11 cellular contexts compared by ENCODE assay signal in genomic region chr7:151113344-151114150, GRCh38. TPM values are rescaled to one million over a fixed set of nuclear protein-coding genes. Genes with fewer than 3 reads are reported as not detected.
DNase-seq lines count a peak whose midpoint lies in the region; ATAC-seq, FAIRE-seq and TF ChIP-seq lines count a peak whose summit lies in the region.
"Had no signal": no experiment of that assay in that cellular context is flagged by ENCODE, and none has a peak within 500 bp of the region (broad histone marks: within the 10 kb centered on the region; RNA-seq: fewer than 3 reads in every experiment).

No MANE protein-coding gene starts in this region.

- H3K9me3 ChIP-seq in endothelial cell of umbilical vein (replicated peaks; ENCODE audit: control insufficient read depth, insufficient read depth, low read length) (no peaks in the 10 kb centered on the region), spleen (no peaks in the 10 kb centered on the region)
- H3K9me3 ChIP-seq: ovary had no signal

- H3K9me1 ChIP-seq in endothelial cell of umbilical vein (replicated peaks; ENCODE audit: control insufficient read depth, extremely low read depth, insufficient read depth, low read length) = no peaks in the 10 kb centered on the region

- no peaks in the 10 kb centered on the region for H3K36me3 Mint-ChIP-seq in neural crest cell (ENCODE audit: low read depth)

- peak overlapping the region; percentile 68 for H3K4me3 Mint-ChIP-seq in neural crest cell

- no TSS peak for BruUV-seq in endothelial cell of umbilical vein (replicated peaks; lab: Mats Ljungman, UMichigan)

- no peak for ATAC-seq in GM21515 (IDR thresholded peaks at IDR 0.05; ENCODE audit: unreplicated experiment)

- POLR2A ChIA-PET in endothelial cell of umbilical vein (lab: Charles Lee) = interaction anchor here (0.5 kb wide), 1 partner anchor 49 kb away, joined by 3 read pairs; no protein-coding TSS in a partner anchor

- H3K4me1 ChIP-seq in endothelial cell of umbilical vein (ENCODE audit: control insufficient read depth, extremely low read depth, insufficient read depth, low read length) (peaks cover 19% of the 10 kb centered on the region), spleen (peaks cover 0 to 56% (median 26%) of the 10 kb centered on the region in 6 donors)

- H4K20me1 ChIP-seq in endothelial cell of umbilical vein (replicated peaks; ENCODE audit: control insufficient read depth, extremely low read depth, insufficient read depth, low read length) = no peaks in the 10 kb centered on the region

- H3K4me3 ChIP-seq in endothelial cell of umbilical vein (replicated peaks in 1 of 3; ENCODE audit: insufficient read depth in 1 of 3, low read depth in 1 of 3, low read length in 3 of 3) (no peak overlapping the region), spleen (no peak overlapping the region)
- H3K4me3 ChIP-seq: ovary had no signal

- DNase-seq in EH (ENCODE audit: low read depth) (peak; percentile 96), RCC 7860 (ENCODE audit: low spot score) (peak; percentile 87), endothelial cell of umbilical vein (ENCODE audit: low read depth, low spot score) (peak; percentile 33), neural crest cell (ENCODE audit: low read depth, low spot score) (no peak), CD1c-positive myeloid dendritic cell (ENCODE audit: extremely low spot score) (no peak), spleen (no peak), NCI-H1105 treated with DMSO at 0.1 percent for 48 hours (lab: John Stamatoyannopoulos, UW) (no peak)
- DNase-seq: NCI-H1048, ovary had no signal

- peak overlapping the region; percentile 46 for H3K27ac ChIP-seq in endothelial cell of umbilical vein (ENCODE audit: insufficient read depth, low read depth, low read length)
- H3K27ac ChIP-seq in spleen = peak overlapping the region in 1 of 8 donors; percentile 7
- H3K27ac ChIP-seq: ovary had no signal

- H3K79me2 ChIP-seq in endothelial cell of umbilical vein (ENCODE audit: control insufficient read depth, insufficient read depth, low read length) = peaks cover 68% of the 10 kb centered on the region

- intact Hi-C loops in endothelial cell of umbilical vein (cut with micrococcal nuclease) (loop anchor here (2.0 kb wide), 1 partner anchor 125 kb away; no protein-coding TSS in a partner anchor), spleen (cut with DNase I; ENCODE audit: low total_unique reads) (loop anchor here (5.0 kb wide), 2 partner anchors 81 to 216 kb away; no protein-coding TSS in a partner anchor)

- CTCF ChIA-PET in endothelial cell of umbilical vein (lab: Charles Lee) = interaction anchor here (0.5 to 3.0 kb wide), 6 partner anchors 11 to 131 kb away, joined by 3 to 33 read pairs (median 4); partner anchors contain the start of gene FASTK

- H3K27me3 ChIP-seq in endothelial cell of umbilical vein (ENCODE audit: control insufficient read depth in 2 of 2, insufficient read depth in 2 of 2, low read length in 2 of 2) (no peaks in the 10 kb centered on the region), spleen (replicated peaks in 1 of 7) (peaks cover 0 to 21% (median 0%) of the 10 kb centered on the region in 7 donors)
- H3K27me3 ChIP-seq: ovary had no signal

- peaks cover 26% of the 10 kb centered on the region for H3K4me1 Mint-ChIP-seq in neural crest cell

- H3K9me3 Mint-ChIP-seq in neural crest cell = no peaks in the 10 kb centered on the region

- WGBS in spleen, 5 donors = 79 to 89% (median 86%) methylated on average over 13 of the region's 13 CpGs

- peak overlapping the region; percentile 10 for H3K4me2 ChIP-seq in endothelial cell of umbilical vein (ENCODE audit: insufficient read depth, low read length)

- H3K27me3 Mint-ChIP-seq in neural crest cell (ENCODE audit: low read depth) = peaks cover 19% of the 10 kb centered on the region

- TF ChIP-seq POLR2A in endothelial cell of umbilical vein (IDR thresholded peaks at IDR 0.05; ENCODE audit: low read depth, low read length) (no peak), spleen (IDR thresholded peaks at IDR 0.05) (no peak)

- dilution Hi-C loops in endothelial cell of umbilical vein (cut with MboI; ENCODE audit: extremely low pct_ligation_motif_present, low sequenced_read_pairs) = no loop called here

- no peak overlapping the region for H2AFZ ChIP-seq in endothelial cell of umbilical vein (ENCODE audit: low read depth, low read length)

- peaks cover 0 to 15% of the 10 kb centered on the region in 2 experiments for H3K36me3 ChIP-seq in endothelial cell of umbilical vein (ENCODE audit: control insufficient read depth in 2 of 2, extremely low read depth in 1 of 2, insufficient read depth in 2 of 2, low read length in 2 of 2)
- H3K36me3 ChIP-seq in spleen = peaks cover 0 to 21% (median 5%) of the 10 kb centered on the region in 6 donors
- H3K36me3 ChIP-seq: ovary had no signal

- peak; percentile 86 for FAIRE-seq in RCC 7860 (lab: Jason Lieb, UNC)
- FAIRE-seq in endothelial cell of umbilical vein (lab: Jason Lieb, UNC) = peak; percentile 84

- no peak overlapping the region for H3K9ac ChIP-seq in endothelial cell of umbilical vein (replicated peaks; ENCODE audit: extremely low read depth, insufficient read depth, low read length)

- TF ChIP-seq CTCF in endothelial cell of umbilical vein (IDR thresholded peaks at IDR 0.05; ENCODE audit: extremely low read depth in 1 of 2, insufficient read depth in 1 of 2, low read depth in 1 of 2, low read length in 2 of 2) (no peak), neural crest cell (conservative IDR thresholded peaks at IDR 0.05) (no peak), spleen (IDR thresholded peaks at IDR 0.05 in 8 of 11, conservative IDR thresholded peaks at IDR 0.05 in 3 of 11) (no peak)

- H3K27ac Mint-ChIP-seq in neural crest cell (ENCODE audit: unreplicated experiment) = no peak overlapping the region

RNA-seq across cellular contexts. Expression of gene AGAP3, which starts 27.3 kb away (rescaled TPM):
- total RNA-seq in endothelial cell of umbilical vein (171 and 173 TPM in 2 replicates), neural crest cell (128 and 139 TPM in 2 replicates), spleen (10 to 100 TPM; 43.2 to 94.4 (median 73.0) TPM)
- polyA plus RNA-seq in endothelial cell of umbilical vein (174 and 240 TPM in 2 replicates), spleen (10 to 100 TPM; 21.8 to 79.1 (median 51.2) TPM)
- 115 and 124 TPM in 2 replicates for polyA plus RNA-seq in endothelial cell of umbilical vein (2011; cell fraction: cytosol; rRNA removed)
- polyA plus RNA-seq in endothelial cell of umbilical vein (2011; cell fraction: nucleus; rRNA removed) = 359 and 433 TPM in 2 replicates
- 83.5 and 83.8 TPM in 2 replicates for polyA plus RNA-seq in endothelial cell of umbilical vein (2012)
- polyA minus RNA-seq in endothelial cell of umbilical vein = 76.5 and 98.2 TPM in 2 replicates
- 54.3 TPM for polyA minus RNA-seq in endothelial cell of umbilical vein (2011; cell fraction: cytosol; rRNA and poly(A)+ RNA removed)
- polyA minus RNA-seq in endothelial cell of umbilical vein (2011; cell fraction: nucleus; rRNA and poly(A)+ RNA removed) = 98.8 and 152 TPM in 2 replicates

RNA-seq across cellular contexts. Expression of gene TMUB1, which starts 30.3 kb away (rescaled TPM):
- total RNA-seq in endothelial cell of umbilical vein (36.7 and 41.3 TPM in 2 replicates), neural crest cell (44.9 and 46.5 TPM in 2 replicates), spleen (10 to 100 TPM; 27.1 to 47.8 (median 38.2) TPM)
- polyA plus RNA-seq in endothelial cell of umbilical vein (45.3 and 66.0 TPM in 2 replicates), spleen (10 to 100 TPM; 43.0 to 73.4 (median 45.9) TPM)
- polyA plus RNA-seq in endothelial cell of umbilical vein (2011; cell fraction: cytosol; rRNA removed) = 22.1 and 32.3 TPM in 2 replicates
- polyA plus RNA-seq in endothelial cell of umbilical vein (2011; cell fraction: nucleus; rRNA removed) = 20.0 and 21.2 TPM in 2 replicates
- polyA plus RNA-seq in endothelial cell of umbilical vein (2012) = 19.6 and 25.4 TPM in 2 replicates
- 6.5 and 13.0 TPM in 2 replicates for polyA minus RNA-seq in endothelial cell of umbilical vein
- 17.2 TPM for polyA minus RNA-seq in endothelial cell of umbilical vein (2011; cell fraction: cytosol; rRNA and poly(A)+ RNA removed)
- polyA minus RNA-seq in endothelial cell of umbilical vein (2011; cell fraction: nucleus; rRNA and poly(A)+ RNA removed) = 5.0 and 9.3 TPM in 2 replicates

RNA-seq across cellular contexts. Expression of gene FASTK, which starts 32.9 kb away (rescaled TPM):
- total RNA-seq in endothelial cell of umbilical vein = 71.6 and 73.3 TPM in 2 replicates
- polyA plus RNA-seq in endothelial cell of umbilical vein = 113 and 137 TPM in 2 replicates
- polyA plus RNA-seq in endothelial cell of umbilical vein (2011; cell fraction: cytosol; rRNA removed) = 55.7 and 77.7 TPM in 2 replicates
- 288 and 335 TPM in 2 replicates for polyA plus RNA-seq in endothelial cell of umbilical vein (2011; cell fraction: nucleus; rRNA removed)
- polyA plus RNA-seq in endothelial cell of umbilical vein (2012) = 31.6 and 43.3 TPM in 2 replicates
- polyA minus RNA-seq in endothelial cell of umbilical vein = 35.7 and 52.0 TPM in 2 replicates
- polyA minus RNA-seq in endothelial cell of umbilical vein (2011; cell fraction: cytosol; rRNA and poly(A)+ RNA removed) = 35.4 TPM
- 58.6 and 76.5 TPM in 2 replicates for polyA minus RNA-seq in endothelial cell of umbilical vein (2011; cell fraction: nucleus; rRNA and poly(A)+ RNA removed)
- 82.4 and 86.1 TPM in 2 replicates for total RNA-seq in neural crest cell
- total RNA-seq in spleen = 100 to 1,000 TPM in 1 of 7 donors, 10 to 100 TPM in 6; 72.9 to 102 (median 77.6) TPM
- polyA plus RNA-seq in spleen = 100 to 1,000 TPM in 2 of 3 donors, 10 to 100 TPM in 1; 83.9 to 183 (median 136) TPM

RNA-seq across cellular contexts. Expression of gene GBX1, which starts 53.9 kb away (rescaled TPM):
- total RNA-seq in endothelial cell of umbilical vein (not detected in 2 replicates), neural crest cell (2.0 and 2.4 TPM in 2 replicates), spleen (not detected)
- polyA plus RNA-seq in endothelial cell of umbilical vein (not detected in 2 replicates), spleen (not detected)
- not detected in 2 replicates for polyA plus RNA-seq in endothelial cell of umbilical vein (2011; cell fraction: cytosol; rRNA removed)
- polyA plus RNA-seq in endothelial cell of umbilical vein (2011; cell fraction: nucleus; rRNA removed) = not detected in 2 replicates
- not detected in 2 replicates for polyA plus RNA-seq in endothelial cell of umbilical vein (2012)
- not detected in 2 replicates for polyA minus RNA-seq in endothelial cell of umbilical vein
- polyA minus RNA-seq in endothelial cell of umbilical vein (2011; cell fraction: cytosol; rRNA and poly(A)+ RNA removed) = not detected
- not detected in 2 replicates for polyA minus RNA-seq in endothelial cell of umbilical vein (2011; cell fraction: nucleus; rRNA and poly(A)+ RNA removed)
- total RNA-seq: ovary, urinary bladder had no signal
- polyA plus RNA-seq: ovary, urinary bladder had no signal

RNA-seq across cellular contexts. Expression of gene SLC4A2, which starts 54.2 kb away (rescaled TPM):
- 172 and 187 TPM in 2 replicates for total RNA-seq in endothelial cell of umbilical vein
- polyA plus RNA-seq in endothelial cell of umbilical vein = 108 and 120 TPM in 2 replicates
- 61.7 and 85.5 TPM in 2 replicates for polyA plus RNA-seq in endothelial cell of umbilical vein (2011; cell fraction: cytosol; rRNA removed)
- polyA plus RNA-seq in endothelial cell of umbilical vein (2011; cell fraction: nucleus; rRNA removed) = 212 and 275 TPM in 2 replicates
- polyA plus RNA-seq in endothelial cell of umbilical vein (2012) = 88.3 and 96.7 TPM in 2 replicates
- polyA minus RNA-seq in endothelial cell of umbilical vein = 80.3 and 101 TPM in 2 replicates
- polyA minus RNA-seq in endothelial cell of umbilical vein (2011; cell fraction: cytosol; rRNA and poly(A)+ RNA removed) = 86.0 TPM
- 66.8 and 91.7 TPM in 2 replicates for polyA minus RNA-seq in endothelial cell of umbilical vein (2011; cell fraction: nucleus; rRNA and poly(A)+ RNA removed)
- 139 and 141 TPM in 2 replicates for total RNA-seq in neural crest cell
- 100 to 1,000 TPM in 1 of 7 donors, 10 to 100 TPM in 6; 58.9 to 112 (median 85.2) TPM for total RNA-seq in spleen
- 100 to 1,000 TPM in 1 of 3 donors, 10 to 100 TPM in 2; 43.9 to 122 (median 99.4) TPM for polyA plus RNA-seq in spleen

Comparison
In these comparisons a context has a peak if more than half of its experiments do, and no peak if none do; other contexts are left out.
1. DNase-seq: peak in EH (single experiment), RCC 7860 (single experiment) and endothelial cell of umbilical vein (single experiment); none in neural crest cell (single experiment), CD1c-positive myeloid dendritic cell (single experiment), spleen (single experiment) and NCI-H1105 treated with DMSO at 0.1 percent for 48 hours (single experiment).